In the genomic region with DNA sequence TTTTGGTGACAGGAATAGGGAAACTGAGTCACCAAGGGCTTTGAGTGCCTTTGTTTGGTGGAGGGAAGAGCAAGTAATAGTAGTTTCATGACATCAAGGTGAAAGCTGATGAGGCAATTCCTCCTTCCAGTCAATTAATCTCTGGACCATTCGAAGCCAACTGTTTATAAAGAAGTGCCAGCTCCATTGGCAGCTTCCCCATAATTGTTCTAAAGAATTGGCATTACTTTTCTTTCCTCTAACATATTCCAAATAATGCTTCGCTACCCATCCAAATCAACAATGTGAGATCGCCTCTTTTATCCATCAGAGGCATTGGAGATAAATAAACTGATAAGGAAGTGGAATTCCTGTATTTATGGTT, we compare ENCODE assay signal across 20 cellular contexts.
"Had no signal": no experiment of that assay in that cellular context is flagged by ENCODE, and none has a peak within 500 bp of the region (broad histone marks: within the 10 kb centered on the region; RNA-seq: fewer than 3 reads in every experiment).

No MANE protein-coding gene starts in this region.

- H3K4me1 ChIP-seq: gastrocnemius medialis, psoas muscle, right atrium auricular region had no signal

- DNase-seq: activated CD4-positive, alpha-beta T cell treated with anti-CD3 and anti-CD28 coated beads for 4 hours; activated CD4-positive, alpha-beta T cell treated with anti-CD3 and anti-CD28 coated beads, Interleukin-2, amount 50 U/mL, for 48 hours; activated CD4-positive, CD25-positive, alpha-beta regulatory T cell; activated naive CD4-positive, alpha-beta T cell treated with anti-CD3 and anti-CD28 coated beads for 36 hours; activated naive CD8-positive, alpha-beta T cell treated with anti-CD3 and anti-CD28 coated beads, Interleukin-2, amount 10 ng/mL, durations not matched to agents 7 days and 5 days; activated T-cell treated with anti-CD3 and anti-CD28 coated beads, Interleukin-2, amount 50 U/mL, for 48 hours; amniotic stem cell; cerebellar nuclear complex; erythroblast; gastrocnemius medialis; hippocampal formation; left ventricle myocardium superior; psoas muscle; stimulated activated CD4-positive, alpha-beta T cell treated with anti-CD3 and anti-CD28 coated beads, Interleukin-4, amount 100 ng/mL, for 4 hours; stimulated activated naive CD8-positive, alpha-beta T cell treated with anti-CD3 and anti-CD28 coated beads, Interleukin-15, amount 100 ng/mL, for 72 hours; T1000; trophoblast cell had no signal

- H3K27ac ChIP-seq: coronary artery, gastrocnemius medialis, psoas muscle, right atrium auricular region, suprapubic skin had no signal

- H3K4me3 ChIP-seq: coronary artery, gastrocnemius medialis, psoas muscle, right atrium auricular region, suprapubic skin had no signal

- ATAC-seq: gastrocnemius medialis; psoas muscle; stimulated activated naive CD8-positive, alpha-beta T cell treated with anti-CD3 and anti-CD28 coated beads, Interleukin-15, amount 100 ng/mL, for 72 hours had no signal

- H3K36me3 ChIP-seq: gastrocnemius medialis, right atrium auricular region, suprapubic skin had no signal

- H3K27me3 ChIP-seq: gastrocnemius medialis, right atrium auricular region, suprapubic skin had no signal

- H3K9me3 ChIP-seq: gastrocnemius medialis, psoas muscle, right atrium auricular region, suprapubic skin had no signal
